Comparison of ENCODE assay signal across 8 cellular contexts in genomic region chr1:28313710-28314510, GRCh38. TPM values are rescaled to one million over a fixed set of nuclear protein-coding genes. Genes with fewer than 3 reads are reported as not detected.
DNase-seq lines count a peak whose midpoint lies in the region; ATAC-seq and TF ChIP-seq lines count a peak whose summit lies in the region.

No MANE protein-coding gene starts in this region.

- in situ Hi-C loops in Panc1 (cut with HindIII; ENCODE audit: low pct_unique_long_range_greater_than_20kb, low sequenced_read_pairs): no loop called here

- peaks cover 7% of the 10 kb centered on the region; the same call in 1 of the 2 replicates for H3K4me1 ChIP-seq in Panc1 (ENCODE audit: control insufficient read depth, insufficient read depth, low read length)
- H3K4me1 ChIP-seq in esophagus squamous epithelium: peaks cover 0 to 22% (median 6%) of the 10 kb centered on the region in 3 donors

- 43 to 55% methylated on average over 4 to 5 of the region's 6 CpGs for WGBS in esophagus squamous epithelium, 2 donors

- H3K27ac Mint-ChIP-seq in activated T-helper 2 cell treated with anti-CD3 and anti-CD28 coated beads, Interferon-gamma antibody, Interleukin-2, Interleukin-4, amounts not matched to agents 10 μg/mL and 5 μg/mL and 100 μg/mL, durations not matched to agents 14 hours and 24 hours and 36 hours: no peak overlapping the region

- H3K9me3 Mint-ChIP-seq in activated T-helper 2 cell treated with anti-CD3 and anti-CD28 coated beads, Interferon-gamma antibody, Interleukin-2, Interleukin-4, amounts not matched to agents 10 μg/mL and 5 μg/mL and 100 μg/mL, durations not matched to agents 14 hours and 24 hours and 36 hours: no peaks in the 10 kb centered on the region

- H3K9me3 ChIP-seq in Panc1 (ENCODE audit: control insufficient read depth, insufficient read depth, low read depth, low read length) (no peaks in the 10 kb centered on the region), esophagus squamous epithelium (no peaks in the 10 kb centered on the region)

- intact Hi-C loops in Panc1 (cut with micrococcal nuclease; ENCODE audit: unreplicated experiment): no loop called here
- intact Hi-C loops in esophagus squamous epithelium (cut with DNase I): no loop called here
- intact Hi-C loops in activated T-helper 2 cell treated with anti-CD3 and anti-CD28 coated beads, Interferon-gamma antibody, Interleukin-2, Interleukin-4, amounts not matched to agents 10 μg/mL and 5 μg/mL and 100 μg/mL, durations not matched to agents 14 hours and 24 hours and 36 hours (cut with micrococcal nuclease): no loop called here

- no peaks in the 10 kb centered on the region for H3K36me3 Mint-ChIP-seq in activated T-helper 2 cell treated with anti-CD3 and anti-CD28 coated beads, Interferon-gamma antibody, Interleukin-2, Interleukin-4, amounts not matched to agents 10 μg/mL and 5 μg/mL and 100 μg/mL, durations not matched to agents 14 hours and 24 hours and 36 hours (ENCODE audit: low read depth)

- no TSS peak for BruUV-seq in Panc1 (replicated peaks; lab: Mats Ljungman, UMichigan)

- TF ChIP-seq CTCF in Panc1 (IDR thresholded peaks at IDR 0.05) (no peak), esophagus squamous epithelium (IDR thresholded peaks at IDR 0.05) (no peak), omental fat pad (IDR thresholded peaks at IDR 0.05) (no peak)

- H3K4me3 ChIP-seq in Panc1 (ENCODE audit: low read depth in 2 of 2, low read length in 2 of 2) (no peak overlapping the region), esophagus squamous epithelium (no peak overlapping the region)

- peaks cover 7% of the 10 kb centered on the region for H3K27me3 Mint-ChIP-seq in activated T-helper 2 cell treated with anti-CD3 and anti-CD28 coated beads, Interferon-gamma antibody, Interleukin-2, Interleukin-4, amounts not matched to agents 10 μg/mL and 5 μg/mL and 100 μg/mL, durations not matched to agents 14 hours and 24 hours and 36 hours (ENCODE audit: low read depth)

- peak; percentile 91 for ATAC-seq in Panc1
- ATAC-seq in omental fat pad (ENCODE audit: low FRiP score): peak; percentile 94
- ATAC-seq in GM21786 (IDR thresholded peaks at IDR 0.05; ENCODE audit: unreplicated experiment): no peak

- no peaks in the 10 kb centered on the region for H3K4me1 Mint-ChIP-seq in activated T-helper 2 cell treated with anti-CD3 and anti-CD28 coated beads, Interferon-gamma antibody, Interleukin-2, Interleukin-4, amounts not matched to agents 10 μg/mL and 5 μg/mL and 100 μg/mL, durations not matched to agents 14 hours and 24 hours and 36 hours (ENCODE audit: low read depth)

- no peak overlapping the region for H3K4me3 Mint-ChIP-seq in activated T-helper 2 cell treated with anti-CD3 and anti-CD28 coated beads, Interferon-gamma antibody, Interleukin-2, Interleukin-4, amounts not matched to agents 10 μg/mL and 5 μg/mL and 100 μg/mL, durations not matched to agents 14 hours and 24 hours and 36 hours (ENCODE audit: low read depth)

- no peaks in the 10 kb centered on the region for H3K36me3 ChIP-seq in Panc1 (ENCODE audit: control insufficient read depth, insufficient read depth, low read length)
- H3K36me3 ChIP-seq in esophagus squamous epithelium: no peaks in the 10 kb centered on the region

- DNase-seq in DMS53 (lab: John Stamatoyannopoulos, UW) (peak; percentile 76), Panc1 (ENCODE audit: low read depth, low spot score) (peak; percentile 51), esophagus squamous epithelium (lab: John Stamatoyannopoulos, UW) (no peak), omental fat pad (ENCODE audit: low spot score) (peak; percentile 37), NCI-H774 (lab: John Stamatoyannopoulos, UW) (no peak), NCI-H510A (lab: John Stamatoyannopoulos, UW) (no peak)
- no peak for DNase-seq in activated T-helper 2 cell treated with anti-CD3 and anti-CD28 coated beads, Interferon-gamma antibody, Interleukin-2, Interleukin-4, amounts not matched to agents 10 μg/mL and 5 μg/mL and 100 μg/mL, durations not matched to agents 14 hours and 24 hours and 36 hours (ENCODE audit: low spot score)

- H3K27me3 ChIP-seq in Panc1 (ENCODE audit: control insufficient read depth, insufficient read depth, low read length) (no peaks in the 10 kb centered on the region), esophagus squamous epithelium (peaks cover 0 to 28% (median 0%) of the 10 kb centered on the region in 4 donors)

- TF ChIP-seq POLR2A in esophagus squamous epithelium (IDR thresholded peaks at IDR 0.05): no peak

- CTCF ChIA-PET in Panc1 (lab: Charles Lee): no interaction called here

- no peak overlapping the region for H3K27ac ChIP-seq in Panc1 (ENCODE audit: low read length)
- peak overlapping the region; percentile 18 to 73 (median 42) for H3K27ac ChIP-seq in esophagus squamous epithelium

- POLR2A ChIA-PET in Panc1 (lab: Charles Lee): no interaction called here

RNA-seq across cellular contexts. Expression of gene MED18, which starts 14.9 kb away (rescaled TPM):
- total RNA-seq in Panc1 (2021; ENCODE audit: unreplicated experiment) (21.7 TPM), esophagus squamous epithelium (10 to 100 TPM; 10.7 to 18.8 (median 15.6) TPM), omental fat pad (10 to 100 TPM in 2 of 4 donors, 1 to 10 TPM in 2; 8.2 to 13.7 (median 10.3) TPM)
- polyA plus RNA-seq in Panc1 (2012; ENCODE audit: insufficient read length): 27.9 TPM
- total RNA-seq in activated T-helper 2 cell treated with anti-CD3 and anti-CD28 coated beads, Interferon-gamma antibody, Interleukin-2, Interleukin-4, amounts not matched to agents 10 μg/mL and 5 μg/mL and 100 μg/mL, durations not matched to agents 14 hours and 24 hours and 36 hours: 18.2 and 18.5 TPM in 2 replicates

RNA-seq across cellular contexts. Expression of gene SESN2, which starts 54.6 kb away (rescaled TPM):
- total RNA-seq in Panc1 (2021; ENCODE audit: unreplicated experiment) (19.7 TPM), esophagus squamous epithelium (10 to 100 TPM in 2 of 4 donors, 1 to 10 TPM in 2; 7.8 to 20.6 (median 9.3) TPM), omental fat pad (10 to 100 TPM; 13.2 to 20.4 (median 13.8) TPM)
- 20.8 TPM for polyA plus RNA-seq in Panc1 (2012; ENCODE audit: insufficient read length)
- 7.1 and 7.9 TPM in 2 replicates for total RNA-seq in activated T-helper 2 cell treated with anti-CD3 and anti-CD28 coated beads, Interferon-gamma antibody, Interleukin-2, Interleukin-4, amounts not matched to agents 10 μg/mL and 5 μg/mL and 100 μg/mL, durations not matched to agents 14 hours and 24 hours and 36 hours

RNA-seq across cellular contexts. Expression of gene PHACTR4, which starts 55.6 kb away (rescaled TPM):
- total RNA-seq in Panc1 (2021; ENCODE audit: unreplicated experiment): 63.4 TPM
- polyA plus RNA-seq in Panc1 (2012; ENCODE audit: insufficient read length): 22.3 TPM
- 10 to 100 TPM; 33.4 to 41.0 (median 36.3) TPM for total RNA-seq in esophagus squamous epithelium
- 10 to 100 TPM; 13.1 to 22.1 (median 15.8) TPM for total RNA-seq in omental fat pad
- total RNA-seq in activated T-helper 2 cell treated with anti-CD3 and anti-CD28 coated beads, Interferon-gamma antibody, Interleukin-2, Interleukin-4, amounts not matched to agents 10 μg/mL and 5 μg/mL and 100 μg/mL, durations not matched to agents 14 hours and 24 hours and 36 hours: 30.2 and 32.1 TPM in 2 replicates

Comparison
In these comparisons a context has a peak if more than half of its experiments do, and no peak if none do; other contexts are left out.
1. DNase-seq: peak in DMS53 (single experiment), Panc1 (single experiment) and omental fat pad (single experiment); none in esophagus squamous epithelium (single experiment), activated T-helper 2 cell treated with anti-CD3 and anti-CD28 coated beads, Interferon-gamma antibody, Interleukin-2, Interleukin-4, amounts not matched to agents 10 μg/mL and 5 μg/mL and 100 μg/mL, durations not matched to agents 14 hours and 24 hours and 36 hours (single experiment), NCI-H774 (single experiment) and NCI-H510A (single experiment).